ENCODE assay signal across 36 cellular contexts in the genomic region with DNA sequence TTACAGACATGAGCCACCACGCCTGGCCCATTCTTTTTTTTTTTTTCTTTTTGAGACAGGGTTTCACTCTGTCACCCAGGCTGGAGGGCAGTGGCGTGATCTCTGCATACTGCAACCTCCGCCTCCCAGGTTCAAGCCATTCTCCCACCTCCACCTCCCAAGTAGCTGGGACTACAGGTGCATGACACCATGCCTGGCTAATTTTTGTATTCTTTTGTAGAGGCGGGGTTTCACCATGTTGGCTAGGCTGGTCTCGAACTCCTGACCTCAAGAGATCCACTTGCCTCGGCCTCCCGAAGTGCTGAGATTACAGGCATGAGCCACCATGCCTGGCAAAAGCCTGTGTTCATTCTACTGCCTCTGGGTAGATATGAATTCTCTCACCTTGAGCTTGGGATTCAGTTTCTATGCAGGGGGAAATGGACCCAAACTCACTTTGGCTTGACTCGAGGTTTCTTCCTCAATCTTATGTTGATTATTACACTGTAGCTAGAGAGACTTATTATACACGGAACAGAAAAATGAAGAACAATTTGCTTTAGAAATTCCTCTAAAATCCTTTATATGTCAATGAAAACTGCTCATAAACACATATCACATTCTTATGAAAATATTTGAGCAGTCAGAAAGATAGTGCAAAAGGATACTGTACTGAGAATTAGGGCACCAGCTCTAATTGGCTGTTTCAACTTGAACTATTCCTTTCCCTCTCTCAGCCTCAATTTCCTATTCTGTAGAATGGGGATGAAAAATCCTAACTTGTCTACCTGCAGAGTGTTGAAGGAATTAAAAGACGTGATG.
"Had no signal": no experiment of that assay in that cellular context is flagged by ENCODE, and none has a peak within 500 bp of the region (broad histone marks: within the 10 kb centered on the region; RNA-seq: fewer than 3 reads in every experiment).

No MANE protein-coding gene starts in this region.

- H3K4me1 ChIP-seq: adrenal gland, body of pancreas, breast epithelium had no signal

- DNase-seq: activated B cell treated with CpG ODN at 0.5 μM for 24 hours; activated CD4-positive, alpha-beta memory T cell treated with anti-CD3 and anti-CD28 coated beads for 36 hours; activated CD4-positive, alpha-beta T cell treated with anti-CD3 and anti-CD28 coated beads for 4 hours; activated CD4-positive, alpha-beta T cell treated with anti-CD3 and anti-CD28 coated beads, Interleukin-2, amount 10 ng/mL, durations not matched to agents 24 days and 14 days; activated CD4-positive, alpha-beta T cell treated with anti-CD3 and anti-CD28 coated beads, Interleukin-2, amount 50 U/mL, for 1 hour; activated CD4-positive, alpha-beta T cell treated with anti-CD3 and anti-CD28 coated beads, Interleukin-2, amount 50 U/mL, for 4 hours; activated CD4-positive, CD25-positive, alpha-beta regulatory T cell treated with anti-CD3 and anti-CD28 coated beads, Interleukin-2, amount 50 U/mL, for 72 hours; activated CD8-positive, alpha-beta memory T cell treated with anti-CD3 and anti-CD28 coated beads, Interleukin-2, amount 50 U/mL, for 4 hours; activated CD8-positive, alpha-beta T cell treated with anti-CD3 and anti-CD28 coated beads for 36 hours; activated effector memory CD4-positive, alpha-beta T cell treated with anti-CD3 and anti-CD28 coated beads, Interleukin-2, amount 50 U/mL, for 16 hours; activated gamma-delta T cell treated with Interleukin-2 at 50 U/mL for 16 hours; activated naive CD4-positive, alpha-beta T cell; activated naive CD4-positive, alpha-beta T cell treated with anti-CD3 and anti-CD28 coated beads for 36 hours; activated naive CD4-positive, alpha-beta T cell treated with anti-CD3 and anti-CD28 coated beads, Interleukin-2, amount 50 U/mL, for 16 hours; activated naive CD8-positive, alpha-beta T cell treated with anti-CD3 and anti-CD28 coated beads for 36 hours; activated T-cell treated with anti-CD3 and anti-CD28 coated beads for 4 hours; activated T-cell treated with anti-CD3 and anti-CD28 coated beads, Interleukin-2, amount 50 U/mL, for 1 hour; activated T-cell treated with anti-CD3 and anti-CD28 coated beads, Interleukin-2, amount 50 U/mL, for 4 hours; activated T-cell treated with anti-CD3 and anti-CD28 coated beads, Interleukin-2, amount 50 U/mL, for 72 hours; adrenal gland; amniotic stem cell; aorta; body of pancreas; brain microvascular endothelial cell; central memory CD4-positive, alpha-beta T cell; T-helper 2 cell; T-helper 9 cell had no signal

- H3K4me1 Mint-ChIP-seq: activated B cell treated with CpG ODN at 0.5 μM for 24 hours; activated CD4-positive, alpha-beta T cell treated with anti-CD3 and anti-CD28 coated beads, Interleukin-2, amount 10 ng/mL, durations not matched to agents 24 days and 14 days; activated naive CD8-positive, alpha-beta T cell treated with anti-CD3 and anti-CD28 coated beads for 36 hours; activated T-helper 17 cell treated with anti-CD3 and anti-CD28 coated beads, Interleukin-2, amount 50 U/mL, for 72 hours had no signal

- H3K36me3 ChIP-seq: adrenal gland, brain microvascular endothelial cell, breast epithelium had no signal

- H3K27me3 ChIP-seq: adrenal gland, body of pancreas, brain microvascular endothelial cell, breast epithelium had no signal

- H3K36me3 Mint-ChIP-seq: activated CD4-positive, alpha-beta memory T cell treated with anti-CD3 and anti-CD28 coated beads for 36 hours; activated naive CD4-positive, alpha-beta T cell treated with anti-CD3 and anti-CD28 coated beads, Interleukin-2, amount 50 U/mL, for 72 hours; activated naive CD8-positive, alpha-beta T cell treated with anti-CD3 and anti-CD28 coated beads for 36 hours had no signal

- H3K9me3 ChIP-seq: adrenal gland, body of pancreas, breast epithelium had no signal

- H3K27ac Mint-ChIP-seq: activated B cell treated with CpG ODN at 0.5 μM for 24 hours; activated CD4-positive, alpha-beta memory T cell treated with anti-CD3 and anti-CD28 coated beads for 36 hours; activated CD4-positive, alpha-beta T cell treated with anti-CD3 and anti-CD28 coated beads, Interleukin-2, amount 10 ng/mL, durations not matched to agents 24 days and 14 days; activated CD8-positive, alpha-beta T cell treated with anti-CD3 and anti-CD28 coated beads for 36 hours; activated naive CD4-positive, alpha-beta T cell treated with anti-CD3 and anti-CD28 coated beads for 36 hours; activated naive CD4-positive, alpha-beta T cell treated with anti-CD3 and anti-CD28 coated beads, Interleukin-2, amount 50 U/mL, for 72 hours; activated naive CD8-positive, alpha-beta T cell treated with anti-CD3 and anti-CD28 coated beads for 36 hours; activated T-cell treated with anti-CD3 and anti-CD28 coated beads, Interleukin-2, amount 50 U/mL, for 72 hours; activated T-helper 1 cell treated with anti-CD3 and anti-CD28 coated beads, Interleukin-12 subunit alpha, Interleukin-12 subunit beta, Interleukin-2, Interleukin-4 antibody, amounts not matched to agents 30 ng/mL and 10 ng/mL and 1 ng/mL, durations not matched to agents 14 hours and 24 hours and 36 hours; activated T-helper 17 cell treated with anti-CD3 and anti-CD28 coated beads, Interleukin-2, amount 50 U/mL, for 72 hours; T-helper 1 cell treated with Interleukin-12 subunit alpha and Interleukin-12 subunit beta and Interleukin-4 antibody, amounts not matched to agents 30 μg/mL and 1 μg/mL, for 36 hours; T-helper 2 cell treated with Interferon-gamma antibody and Interleukin-4, amounts not matched to agents 5 μg/mL and 100 μg/mL, for 36 hours had no signal

- H3K9me3 Mint-ChIP-seq: activated B cell treated with CpG ODN at 0.5 μM for 24 hours; activated CD4-positive, alpha-beta memory T cell treated with anti-CD3 and anti-CD28 coated beads for 36 hours; activated CD4-positive, alpha-beta T cell treated with anti-CD3 and anti-CD28 coated beads, Interleukin-2, amount 10 ng/mL, durations not matched to agents 24 days and 14 days; activated CD8-positive, alpha-beta T cell treated with anti-CD3 and anti-CD28 coated beads for 36 hours; activated naive CD4-positive, alpha-beta T cell treated with anti-CD3 and anti-CD28 coated beads for 36 hours; activated naive CD4-positive, alpha-beta T cell treated with anti-CD3 and anti-CD28 coated beads, Interleukin-2, amount 50 U/mL, for 72 hours; activated naive CD8-positive, alpha-beta T cell treated with anti-CD3 and anti-CD28 coated beads for 36 hours; activated T-cell treated with anti-CD3 and anti-CD28 coated beads, Interleukin-2, amount 50 U/mL, for 4 hours; activated T-cell treated with anti-CD3 and anti-CD28 coated beads, Interleukin-2, amount 50 U/mL, for 72 hours; activated T-helper 1 cell treated with anti-CD3 and anti-CD28 coated beads, Interleukin-12 subunit alpha, Interleukin-12 subunit beta, Interleukin-2, Interleukin-4 antibody, amounts not matched to agents 30 ng/mL and 10 ng/mL and 1 ng/mL, durations not matched to agents 14 hours and 24 hours and 36 hours; activated T-helper 17 cell treated with anti-CD3 and anti-CD28 coated beads, Interleukin-2, amount 50 U/mL, for 72 hours; T-helper 1 cell treated with Interleukin-12 subunit alpha and Interleukin-12 subunit beta and Interleukin-4 antibody, amounts not matched to agents 30 μg/mL and 1 μg/mL, for 36 hours; T-helper 2 cell treated with Interferon-gamma antibody and Interleukin-4, amounts not matched to agents 5 μg/mL and 100 μg/mL, for 36 hours had no signal

- H3K4me3 Mint-ChIP-seq: activated B cell treated with CpG ODN at 0.5 μM for 24 hours; activated CD4-positive, alpha-beta memory T cell treated with anti-CD3 and anti-CD28 coated beads for 36 hours; activated CD4-positive, alpha-beta T cell treated with anti-CD3 and anti-CD28 coated beads, Interleukin-2, amount 10 ng/mL, durations not matched to agents 24 days and 14 days; activated CD8-positive, alpha-beta T cell treated with anti-CD3 and anti-CD28 coated beads for 36 hours; activated naive CD4-positive, alpha-beta T cell treated with anti-CD3 and anti-CD28 coated beads for 36 hours; activated naive CD8-positive, alpha-beta T cell treated with anti-CD3 and anti-CD28 coated beads for 36 hours; activated T-cell treated with anti-CD3 and anti-CD28 coated beads, Interleukin-2, amount 50 U/mL, for 4 hours; activated T-cell treated with anti-CD3 and anti-CD28 coated beads, Interleukin-2, amount 50 U/mL, for 72 hours; activated T-helper 1 cell treated with anti-CD3 and anti-CD28 coated beads, Interleukin-12 subunit alpha, Interleukin-12 subunit beta, Interleukin-2, Interleukin-4 antibody, amounts not matched to agents 30 ng/mL and 10 ng/mL and 1 ng/mL, durations not matched to agents 14 hours and 24 hours and 36 hours; activated T-helper 17 cell treated with anti-CD3 and anti-CD28 coated beads, Interleukin-2, amount 50 U/mL, for 72 hours; T-helper 1 cell treated with Interleukin-12 subunit alpha and Interleukin-12 subunit beta and Interleukin-4 antibody, amounts not matched to agents 30 μg/mL and 1 μg/mL, for 36 hours; T-helper 2 cell treated with Interferon-gamma antibody and Interleukin-4, amounts not matched to agents 5 μg/mL and 100 μg/mL, for 36 hours had no signal

- H3K27me3 Mint-ChIP-seq: activated B cell treated with CpG ODN at 0.5 μM for 24 hours; activated CD4-positive, alpha-beta memory T cell treated with anti-CD3 and anti-CD28 coated beads for 36 hours; activated CD4-positive, alpha-beta T cell treated with anti-CD3 and anti-CD28 coated beads, Interleukin-2, amount 10 ng/mL, durations not matched to agents 24 days and 14 days; activated CD8-positive, alpha-beta T cell treated with anti-CD3 and anti-CD28 coated beads for 36 hours; activated naive CD8-positive, alpha-beta T cell treated with anti-CD3 and anti-CD28 coated beads for 36 hours; activated T-helper 17 cell treated with anti-CD3 and anti-CD28 coated beads, Interleukin-2, amount 50 U/mL, for 72 hours had no signal

- ATAC-seq: activated CD8-positive, alpha-beta T cell treated with anti-CD3 and anti-CD28 coated beads for 36 hours; activated naive CD4-positive, alpha-beta T cell treated with anti-CD3 and anti-CD28 coated beads, Interleukin-2, amount 50 U/mL, for 72 hours; activated T-cell treated with anti-CD3 and anti-CD28 coated beads, Interleukin-2, amount 50 U/mL, for 4 hours; activated T-cell treated with anti-CD3 and anti-CD28 coated beads, Interleukin-2, amount 50 U/mL, for 72 hours; activated T-helper 17 cell treated with anti-CD3 and anti-CD28 coated beads, Interleukin-2, amount 50 U/mL, for 72 hours; body of pancreas had no signal

- FAIRE-seq: astrocyte, TTC549 had no signal

- H3K27ac ChIP-seq: adrenal gland, body of pancreas, brain microvascular endothelial cell, breast epithelium, VCaP had no signal

- H3K4me3 ChIP-seq: adrenal gland, body of pancreas, breast epithelium had no signal
